24 cellular contexts compared by ENCODE assay signal in the genomic region with DNA sequence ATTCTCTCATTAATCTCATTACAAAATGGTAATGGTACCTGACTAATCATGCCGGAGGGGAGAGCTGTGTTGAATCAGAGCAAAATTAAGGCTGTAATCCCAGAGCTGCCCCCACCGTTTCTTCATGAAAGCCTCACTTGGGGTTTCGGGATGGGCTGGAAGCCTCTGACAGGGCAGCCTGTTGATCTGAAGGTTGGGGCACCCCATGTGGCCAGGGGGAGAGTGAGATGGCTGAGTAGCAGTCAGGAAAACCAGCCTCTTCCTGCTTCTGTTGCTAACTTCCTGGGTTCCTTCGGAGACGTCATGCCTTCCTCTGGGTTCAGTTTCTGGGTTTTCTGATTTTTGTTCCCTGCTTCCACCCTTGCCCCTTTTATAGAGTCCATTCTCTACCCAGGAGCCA.
"Had no signal": no experiment of that assay in that cellular context is flagged by ENCODE, and none has a peak within 500 bp of the region (broad histone marks: within the 10 kb centered on the region; RNA-seq: fewer than 3 reads in every experiment).

No MANE protein-coding gene starts in this region.

- H3K27ac Mint-ChIP-seq: activated CD4-positive, alpha-beta T cell treated with anti-CD3 and anti-CD28 coated beads for 36 hours; mesothelial cell of epicardium; nephron progenitor cell; stimulated activated effector memory CD8-positive, alpha-beta T cell treated with anti-CD3 and anti-CD28 coated beads, Interleukin-12 subunit alpha, Interleukin-12 subunit beta, amount 100 ng/mL, for 72 hours; stimulated activated naive CD8-positive, alpha-beta T cell treated with anti-CD3 and anti-CD28 coated beads, Interleukin-15, Interleukin-2, amounts not matched to agents 100 ng/mL and 50 ng/mL, for 24 hours had no signal

- DNase-seq: activated CD4-positive, alpha-beta T cell treated with anti-CD3 and anti-CD28 coated beads for 36 hours; activated CD4-positive, alpha-beta T cell treated with anti-CD3 and anti-CD28 coated beads, Interleukin-2, amount 50 U/mL, for 48 hours; activated CD8-positive, alpha-beta memory T cell treated with anti-CD3 and anti-CD28 coated beads for 24 hours; activated effector memory CD4-positive, alpha-beta T cell treated with anti-CD3 and anti-CD28 coated beads, Interleukin-2, amount 50 U/mL, for 16 hours; activated naive CD4-positive, alpha-beta T cell treated with anti-CD3 and anti-CD28 coated beads, Interleukin-2, amount 50 U/mL, for 16 hours; amniotic stem cell; brain microvascular endothelial cell; caudate nucleus; esophagus squamous epithelium; islet precursor cell; left cardiac atrium; left ventricle myocardium superior; naive B cell; nephron progenitor cell; pancreas; psoas muscle; sigmoid colon; small intestine; stimulated activated CD4-positive, alpha-beta T cell treated with anti-CD3 and anti-CD28 coated beads, Interleukin-4, amount 100 ng/mL, for 24 hours; T-helper 2 cell had no signal

- H3K4me1 ChIP-seq: esophagus squamous epithelium, pancreas, psoas muscle, sigmoid colon had no signal

- ATAC-seq: activated CD4-positive, alpha-beta T cell treated with anti-CD3 and anti-CD28 coated beads for 36 hours; left cardiac atrium; left ventricle myocardium superior; pancreas; psoas muscle; stimulated activated effector memory CD8-positive, alpha-beta T cell treated with anti-CD3 and anti-CD28 coated beads, Interleukin-12 subunit alpha, Interleukin-12 subunit beta, amount 100 ng/mL, for 72 hours had no signal

- H3K36me3 Mint-ChIP-seq: mesothelial cell of epicardium had no signal

- H3K27ac ChIP-seq: brain microvascular endothelial cell, esophagus squamous epithelium, pancreas, psoas muscle, sigmoid colon, thoracic aorta had no signal

- H3K27me3 ChIP-seq: brain microvascular endothelial cell, pancreas had no signal

- H3K4me1 Mint-ChIP-seq: activated CD4-positive, alpha-beta T cell treated with anti-CD3 and anti-CD28 coated beads for 36 hours had no signal

- H3K4me3 Mint-ChIP-seq: activated CD4-positive, alpha-beta T cell treated with anti-CD3 and anti-CD28 coated beads for 36 hours; mesothelial cell of epicardium; naive B cell; nephron progenitor cell; stimulated activated effector memory CD8-positive, alpha-beta T cell treated with anti-CD3 and anti-CD28 coated beads, Interleukin-12 subunit alpha, Interleukin-12 subunit beta, amount 100 ng/mL, for 72 hours; stimulated activated naive CD8-positive, alpha-beta T cell treated with anti-CD3 and anti-CD28 coated beads, Interleukin-15, Interleukin-2, amounts not matched to agents 100 ng/mL and 50 ng/mL, for 24 hours had no signal
